Comparison of ENCODE assay signal across 15 cellular contexts in genomic region chr12:70637286-70637685, GRCh38. TPM values are rescaled to one million over a fixed set of nuclear protein-coding genes. Genes with fewer than 3 reads are reported as not detected.
A peak's percentile ranks its signal among the peaks of the same experiment; 100 is the strongest.
DNase-seq lines count a peak whose midpoint lies in the region; ATAC-seq and TF ChIP-seq lines count a peak whose summit lies in the region.
"Had no signal": no experiment of that assay in that cellular context is flagged by ENCODE, and none has a peak within 500 bp of the region (broad histone marks: within the 10 kb centered on the region; RNA-seq: fewer than 3 reads in every experiment).

Gene PTPRB, minus strand, starts transcription at chr12:70637429. Its CDS starts 34 bp downstream, at chr12:70637395.

- H3K36me3 Mint-ChIP-seq in naive thymus-derived CD4-positive, alpha-beta T cell, result no peaks in the 10 kb centered on the region
- H3K36me3 Mint-ChIP-seq: CD4-positive, CD25-positive, alpha-beta regulatory T cell had no signal

- no peak within 1 kb of the TSS for H3K27ac ChIP-seq in colonic mucosa
- peak within 1 kb of the TSS; percentile 81 for H3K27ac ChIP-seq in left ventricle myocardium inferior (replicated peaks)
- peak within 1 kb of the TSS; percentile 10 for H3K27ac ChIP-seq in urinary bladder (ENCODE audit: low read depth)
- H3K27ac ChIP-seq in naive thymus-derived CD4-positive, alpha-beta T cell (ENCODE audit: low read depth, low read length), result no peak within 1 kb of the TSS
- H3K27ac ChIP-seq: cardiac muscle cell, SJCRH30 had no signal

- DNase-seq in colonic mucosa, result no peak
- no peak for DNase-seq in left ventricle myocardium inferior
- DNase-seq in pons (ENCODE audit: low spot score), result peak; percentile 9
- no peak for DNase-seq in activated CD4-positive, alpha-beta T cell treated with anti-CD3 and anti-CD28 coated beads for 1 hour
- DNase-seq in naive thymus-derived CD4-positive, alpha-beta T cell, result no peak
- no peak for DNase-seq in stimulated activated CD4-positive, alpha-beta T cell treated with anti-CD3 and anti-CD28 coated beads, Interleukin-12 subunit alpha, Interleukin-12 subunit beta, amount 100 ng/mL, for 4 hours
- DNase-seq: activated CD8-positive, alpha-beta memory T cell treated with anti-CD3 and anti-CD28 coated beads for 24 hours; CD4-positive, CD25-positive, alpha-beta regulatory T cell; head of caudate nucleus; MG63; NK-92 treated with Interleukin-12 subunit alpha and Interleukin-12 subunit beta, amount 100 ng/mL, for 24 hours; SJCRH30 had no signal

- H3K27me3 Mint-ChIP-seq in naive thymus-derived CD4-positive, alpha-beta T cell, result peaks cover 16 to 38% (median 17%) of the 10 kb centered on the region in 5 donors

- no peak within 1 kb of the TSS for H3K9ac ChIP-seq in colonic mucosa (ENCODE audit: low read depth in 2 of 2, low read length in 2 of 2)

- intact Hi-C loops in colonic mucosa (cut with DNase I), result no loop called here
- intact Hi-C loops in left ventricle myocardium inferior (cut with micrococcal nuclease), result no loop called here
- intact Hi-C loops in naive thymus-derived CD4-positive, alpha-beta T cell (cut with micrococcal nuclease), result no loop called here

- H3K4me3 ChIP-seq in colonic mucosa (no peak within 1 kb of the TSS), left ventricle myocardium inferior (peak within 1 kb of the TSS; percentile 57), urinary bladder (ENCODE audit: low read depth, low read length) (no peak within 1 kb of the TSS)
- H3K4me3 ChIP-seq in naive thymus-derived CD4-positive, alpha-beta T cell (ENCODE audit: low read length), result no peak within 1 kb of the TSS
- H3K4me3 ChIP-seq: cardiac muscle cell, GM12878, MG63, SJCRH30 had no signal

- H3K4me1 ChIP-seq in colonic mucosa (no peaks in the 10 kb centered on the region), left ventricle myocardium inferior (peaks cover 9% of the 10 kb centered on the region), urinary bladder (ENCODE audit: insufficient read depth) (no peaks in the 10 kb centered on the region)
- no peaks in the 10 kb centered on the region for H3K4me1 ChIP-seq in naive thymus-derived CD4-positive, alpha-beta T cell (ENCODE audit: control insufficient read depth in 2 of 2, insufficient read depth in 2 of 2, low read length in 2 of 2)
- H3K4me1 ChIP-seq: SJCRH30 had no signal

- ATAC-seq in naive thymus-derived CD4-positive, alpha-beta T cell, result no peak
- ATAC-seq: GM12878 had no signal

- no peak within 1 kb of the TSS for H3K4me3 Mint-ChIP-seq in naive thymus-derived CD4-positive, alpha-beta T cell
- H3K4me3 Mint-ChIP-seq: CD4-positive, CD25-positive, alpha-beta regulatory T cell had no signal

- POLR2A ChIA-PET in naive thymus-derived CD4-positive, alpha-beta T cell (lab: Charles Lee), result no interaction called here

- H3K27me3 ChIP-seq in colonic mucosa (no peaks in the 10 kb centered on the region), left ventricle myocardium inferior (ENCODE audit: low read depth) (no peaks in the 10 kb centered on the region)
- no peaks in the 10 kb centered on the region for H3K27me3 ChIP-seq in naive thymus-derived CD4-positive, alpha-beta T cell (ENCODE audit: control insufficient read depth in 2 of 2, insufficient read depth in 2 of 2, low read length in 2 of 2)
- H3K27me3 ChIP-seq: cardiac muscle cell, MG63 had no signal

- no peak within 1 kb of the TSS for H3K27ac Mint-ChIP-seq in naive thymus-derived CD4-positive, alpha-beta T cell

- H3K36me3 ChIP-seq in colonic mucosa (no peaks in the 10 kb centered on the region), left ventricle myocardium inferior (no peaks in the 10 kb centered on the region), urinary bladder (ENCODE audit: insufficient read depth) (peaks cover 1% of the 10 kb centered on the region)
- no peaks in the 10 kb centered on the region for H3K36me3 ChIP-seq in naive thymus-derived CD4-positive, alpha-beta T cell (ENCODE audit: control insufficient read depth in 2 of 3, insufficient read depth in 3 of 3, low read length in 3 of 3)
- H3K36me3 ChIP-seq: cardiac muscle cell, MG63, SJCRH30 had no signal

- CTCF ChIA-PET in naive thymus-derived CD4-positive, alpha-beta T cell (lab: Charles Lee), result no interaction called here

- 69% methylated on average over 3 of the region's 3 CpGs for WGBS in urinary bladder

- H3K9me3 Mint-ChIP-seq in naive thymus-derived CD4-positive, alpha-beta T cell, result peaks cover 0 to 4% (median 0%) of the 10 kb centered on the region in 11 donors

- H3K4me1 Mint-ChIP-seq in naive thymus-derived CD4-positive, alpha-beta T cell, result no peaks in the 10 kb centered on the region
- H3K4me1 Mint-ChIP-seq: CD4-positive, CD25-positive, alpha-beta regulatory T cell had no signal

- H3K9me3 ChIP-seq in colonic mucosa (no peaks in the 10 kb centered on the region), left ventricle myocardium inferior (replicated peaks) (no peaks in the 10 kb centered on the region)
- H3K9me3 ChIP-seq in naive thymus-derived CD4-positive, alpha-beta T cell (ENCODE audit: control insufficient read depth in 2 of 3, low read length in 3 of 3), result no peaks in the 10 kb centered on the region
- H3K9me3 ChIP-seq: MG63, SJCRH30 had no signal

- TF ChIP-seq CTCF in colonic mucosa (IDR thresholded peaks at IDR 0.05) (no peak), left ventricle myocardium inferior (IDR thresholded peaks at IDR 0.05; ENCODE audit: borderline replicate concordance) (no peak)

RNA-seq across cellular contexts. Expression of gene PTPRB, which starts in this region (rescaled TPM):
- 10 to 100 TPM; 17.3 to 27.7 TPM for total RNA-seq in colonic mucosa
- 38.7 TPM for total RNA-seq in left ventricle myocardium inferior
- total RNA-seq in urinary bladder, result 42.2 TPM
- 15.9 TPM for polyA plus RNA-seq in urinary bladder
- under 1 TPM in 2 of 5 experiments, not detected in 3; 0.16 to 0.24 TPM for total RNA-seq in naive thymus-derived CD4-positive, alpha-beta T cell
- polyA plus RNA-seq in naive thymus-derived CD4-positive, alpha-beta T cell, result not detected
- total RNA-seq: CD4-positive, CD25-positive, alpha-beta regulatory T cell had no signal
- polyA plus RNA-seq: CD4-positive, CD25-positive, alpha-beta regulatory T cell had no signal

Comparison
In these comparisons a context has a peak if more than half of its experiments do, and no peak if none do; other contexts are left out.
1. RNA of gene PTPRB (total RNA-seq): 42.2 TPM in urinary bladder (single experiment), 38.7 TPM in left ventricle myocardium inferior (single experiment) and 17.3 to 27.7 TPM in colonic mucosa; 0.16 to 0.24 TPM in naive thymus-derived CD4-positive, alpha-beta T cell; every median in the first group is over 10 times any median in the second.
2. RNA of gene PTPRB (polyA plus RNA-seq): 15.9 TPM in urinary bladder (single experiment); not detected in naive thymus-derived CD4-positive, alpha-beta T cell; every median in the first group is over 10 times any median in the second.
3. H3K27ac ChIP-seq: peak in left ventricle myocardium inferior (single experiment) and urinary bladder (single experiment); none in colonic mucosa (single experiment) and naive thymus-derived CD4-positive, alpha-beta T cell (single experiment).